Comparison of ENCODE assay signal across 9 cellular contexts in genomic region chr18:79963658-79964329, GRCh38. TPM values are rescaled to one million over a fixed set of nuclear protein-coding genes. Genes with fewer than 3 reads are reported as not detected.
DNase-seq lines count a peak whose midpoint lies in the region; ATAC-seq and TF ChIP-seq lines count a peak whose summit lies in the region.
"Had no signal": no experiment of that assay in that cellular context is flagged by ENCODE, and none has a peak within 500 bp of the region (broad histone marks: within the 10 kb centered on the region; RNA-seq: fewer than 3 reads in every experiment).

No MANE protein-coding gene starts in this region.

- no peak for TF ChIP-seq CTCF in astrocyte of the cerebellum (IDR thresholded peaks at IDR 0.05; ENCODE audit: low read depth, low read length, missing control alignments)
- TF ChIP-seq CTCF in right lobe of liver (IDR thresholded peaks at IDR 0.05): no peak
- no peak for TF ChIP-seq CTCF in thyroid gland (IDR thresholded peaks at IDR 0.05)

- H3K27ac Mint-ChIP-seq in activated CD4-positive, alpha-beta T cell treated with anti-CD3 and anti-CD28 coated beads, Interleukin-2, amount 10 ng/mL, durations not matched to agents 7 days and 5 days: peak overlapping the region; percentile 80

- no peak for TF ChIP-seq POLR2A in right lobe of liver (IDR thresholded peaks at IDR 0.05)
- TF ChIP-seq POLR2A in thyroid gland (IDR thresholded peaks at IDR 0.05): no peak

- no peaks in the 10 kb centered on the region for H3K36me3 Mint-ChIP-seq in activated CD4-positive, alpha-beta T cell treated with anti-CD3 and anti-CD28 coated beads, Interleukin-2, amount 10 ng/mL, durations not matched to agents 7 days and 5 days (ENCODE audit: low read depth)

- no peaks in the 10 kb centered on the region for H3K27me3 Mint-ChIP-seq in activated CD4-positive, alpha-beta T cell treated with anti-CD3 and anti-CD28 coated beads, Interleukin-2, amount 10 ng/mL, durations not matched to agents 7 days and 5 days

- H3K4me1 ChIP-seq in right lobe of liver (peaks cover 0 to 10% (median 3%) of the 10 kb centered on the region in 4 donors), thyroid gland (peaks cover 21 to 46% of the 10 kb centered on the region in 2 donors)

- no peaks in the 10 kb centered on the region for H3K9me3 Mint-ChIP-seq in activated CD4-positive, alpha-beta T cell treated with anti-CD3 and anti-CD28 coated beads, Interleukin-2, amount 10 ng/mL, durations not matched to agents 7 days and 5 days

- no peaks in the 10 kb centered on the region for H3K27me3 ChIP-seq in right lobe of liver
- H3K27me3 ChIP-seq in thyroid gland: no peaks in the 10 kb centered on the region

- ATAC-seq in right lobe of liver (no peak), GM18868 (IDR thresholded peaks at IDR 0.05; ENCODE audit: unreplicated experiment) (no peak), GM21360 (IDR thresholded peaks at IDR 0.05; ENCODE audit: unreplicated experiment) (no peak)

- H3K27ac ChIP-seq in right lobe of liver (peak overlapping the region; percentile 70 to 76 (median 75)), thyroid gland (peak overlapping the region; percentile 39 to 86 (median 81))

- WGBS in right lobe of liver (ENCODE audit: insufficient coverage, low coverage, low lambda C conversion rate, missing lambda C conversion rate): 90% methylated on average over 2 of the region's 30 CpGs
- WGBS in thyroid gland, 2 donors: 87 to 88% methylated on average over 22 to 29 of the region's 30 CpGs

- POLR2A ChIA-PET in activated CD4-positive, alpha-beta T cell treated with anti-CD3 and anti-CD28 coated beads, Interleukin-2, amount 10 ng/mL, durations not matched to agents 7 days and 5 days (lab: Charles Lee): no interaction called here

- H3K4me1 Mint-ChIP-seq in activated CD4-positive, alpha-beta T cell treated with anti-CD3 and anti-CD28 coated beads, Interleukin-2, amount 10 ng/mL, durations not matched to agents 7 days and 5 days: peaks cover 55% of the 10 kb centered on the region

- CTCF ChIA-PET in activated CD4-positive, alpha-beta T cell treated with anti-CD3 and anti-CD28 coated beads, Interleukin-2, amount 10 ng/mL, durations not matched to agents 7 days and 5 days (lab: Charles Lee): interaction anchor here (0.9 to 2.9 kb wide), 5 partner anchors 11 to 570 kb away, joined by 3 to 13 read pairs (median 5); partner anchors contain the start of gene SLC66A2

- peaks cover 0 to 14% (median 0%) of the 10 kb centered on the region in 4 donors for H3K36me3 ChIP-seq in right lobe of liver
- no peaks in the 10 kb centered on the region for H3K36me3 ChIP-seq in thyroid gland

- in situ Hi-C loops in astrocyte of the cerebellum (cut with HindIII; ENCODE audit: low sequenced_read_pairs): no loop called here

- no peaks in the 10 kb centered on the region for H3K9me3 ChIP-seq in right lobe of liver
- H3K9me3 ChIP-seq in thyroid gland: no peaks in the 10 kb centered on the region

- intact Hi-C loops in right lobe of liver (cut with DNase I) (no loop called here), thyroid gland (cut with DNase I) (no loop called here)

- H3K4me3 ChIP-seq in astrocyte of the cerebellum (ENCODE audit: low read depth, low read length) (peak overlapping the region; percentile 52), right lobe of liver (peak overlapping the region; percentile 58 to 74 (median 61)), thyroid gland (replicated peaks in 1 of 3) (peak overlapping the region in 2 of 3 donors; percentile 63 to 70)

- H3K4me3 Mint-ChIP-seq in activated CD4-positive, alpha-beta T cell treated with anti-CD3 and anti-CD28 coated beads, Interleukin-2, amount 10 ng/mL, durations not matched to agents 7 days and 5 days: peak overlapping the region; percentile 38

- DNase-seq in activated CD4-positive, alpha-beta T cell treated with anti-CD3 and anti-CD28 coated beads, Interleukin-2, amount 10 ng/mL, durations not matched to agents 7 days and 5 days: no peak
- no peak for DNase-seq in activated CD4-positive, alpha-beta T cell treated with anti-CD3 and anti-CD28 coated beads, Interleukin-2, amount 50 U/mL, for 4 hours
- no peak for DNase-seq in astrocyte of the cerebellum (ENCODE audit: low read depth)
- peak in 1 of 3 donors; percentile 46 for DNase-seq in right lobe of liver
- DNase-seq in thyroid gland: no peak
- no peak for DNase-seq in NCI-H2029 (lab: John Stamatoyannopoulos, UW)
- DNase-seq: NCI-H510A treated with DMSO at 0.1 percent for 48 hours had no signal

RNA-seq across cellular contexts. Expression of gene HSBP1L1, which starts 0.6 kb away (rescaled TPM):
- total RNA-seq in activated CD4-positive, alpha-beta T cell treated with anti-CD3 and anti-CD28 coated beads, Interleukin-2, amount 10 ng/mL, durations not matched to agents 7 days and 5 days: 10 to 100 TPM in 1 of 2 experiments, 1 to 10 TPM in 1; 7.2 to 11.5 TPM
- total RNA-seq in right lobe of liver (10 to 100 TPM; 16.8 to 35.1 (median 23.7) TPM), thyroid gland (10 to 100 TPM; 25.7 to 51.8 (median 39.6) TPM)

RNA-seq across cellular contexts. Expression of gene SLC66A2, which starts 12.3 kb away (rescaled TPM):
- 10 to 100 TPM; 28.3 to 34.6 TPM for total RNA-seq in activated CD4-positive, alpha-beta T cell treated with anti-CD3 and anti-CD28 coated beads, Interleukin-2, amount 10 ng/mL, durations not matched to agents 7 days and 5 days
- total RNA-seq in right lobe of liver (100 to 1,000 TPM in 3 of 6 experiments, 10 to 100 TPM in 3; 61.6 to 140 (median 95.8) TPM), thyroid gland (100 to 1,000 TPM in 2 of 4 donors, 10 to 100 TPM in 2; 93.5 to 193 (median 100) TPM)

RNA-seq across cellular contexts. Expression of gene TXNL4A, which starts 24.6 kb away (rescaled TPM):
- 100 to 1,000 TPM; 131 TPM for total RNA-seq in activated CD4-positive, alpha-beta T cell treated with anti-CD3 and anti-CD28 coated beads, Interleukin-2, amount 10 ng/mL, durations not matched to agents 7 days and 5 days
- 10 to 100 TPM; 18.5 to 53.9 (median 37.8) TPM for total RNA-seq in right lobe of liver
- total RNA-seq in thyroid gland: 10 to 100 TPM; 22.9 to 37.4 (median 30.2) TPM
